In the genomic region with DNA sequence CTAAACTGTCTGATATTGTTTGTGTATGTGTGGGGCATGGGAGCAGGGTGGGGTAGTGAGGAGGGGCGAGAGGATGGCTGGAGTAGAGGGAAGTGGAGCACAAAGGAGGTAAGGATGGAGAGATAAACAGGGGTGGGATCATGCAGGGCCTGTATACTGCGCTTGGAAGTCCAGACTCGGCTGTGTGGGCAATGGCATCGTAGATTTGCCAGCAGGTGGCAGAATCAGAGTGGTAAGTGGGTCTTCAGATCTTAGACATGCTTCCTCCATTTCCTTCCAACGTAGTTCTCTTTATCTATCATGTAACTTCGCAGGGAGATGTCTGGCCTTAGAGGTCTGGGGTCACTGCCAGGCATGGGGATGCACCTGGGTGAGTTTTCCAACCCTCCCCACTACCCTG, we compare ENCODE assay signal across 9 cellular contexts.
DNase-seq lines count a peak whose midpoint lies in the region; ATAC-seq and TF ChIP-seq lines count a peak whose summit lies in the region.
"Had no signal": no experiment of that assay in that cellular context is flagged by ENCODE, and none has a peak within 500 bp of the region (broad histone marks: within the 10 kb centered on the region; RNA-seq: fewer than 3 reads in every experiment).

No MANE protein-coding gene starts in this region.

- no peaks in the 10 kb centered on the region for H3K9me3 ChIP-seq in mucosa of descending colon

- no peaks in the 10 kb centered on the region for H3K36me3 ChIP-seq in mucosa of descending colon (ENCODE audit: low read depth)

- POLR2A ChIA-PET in activated CD4-positive, alpha-beta memory T cell treated with anti-CD3 and anti-CD28 coated beads for 36 hours (lab: Charles Lee) = no interaction called here
- POLR2A ChIA-PET in activated CD4-positive, alpha-beta memory T cell treated with anti-CD3 and anti-CD28 coated beads, Interleukin-2, amount 10 ng/mL, durations not matched to agents 7 days and 5 days (lab: Charles Lee) = no interaction called here
- POLR2A ChIA-PET in MCF 10A (lab: Yijun Ruan, JAX) = no interaction called here

- no peaks in the 10 kb centered on the region for H3K36me3 Mint-ChIP-seq in activated CD4-positive, alpha-beta memory T cell treated with anti-CD3 and anti-CD28 coated beads for 36 hours
- no peaks in the 10 kb centered on the region for H3K36me3 Mint-ChIP-seq in activated CD4-positive, alpha-beta memory T cell treated with anti-CD3 and anti-CD28 coated beads, Interleukin-2, amount 10 ng/mL, durations not matched to agents 7 days and 5 days (ENCODE audit: low read depth)
- H3K36me3 Mint-ChIP-seq in MCF 10A (ENCODE audit: insufficient read depth, unreplicated experiment) (no peaks in the 10 kb centered on the region), CD14-positive monocyte (no peaks in the 10 kb centered on the region)

- H3K9me3 Mint-ChIP-seq in activated CD4-positive, alpha-beta memory T cell treated with anti-CD3 and anti-CD28 coated beads for 36 hours = peaks cover 6% of the 10 kb centered on the region
- no peaks in the 10 kb centered on the region for H3K9me3 Mint-ChIP-seq in activated CD4-positive, alpha-beta memory T cell treated with anti-CD3 and anti-CD28 coated beads, Interleukin-2, amount 10 ng/mL, durations not matched to agents 7 days and 5 days
- H3K9me3 Mint-ChIP-seq in MCF 10A (ENCODE audit: unreplicated experiment) (peaks cover 2% of the 10 kb centered on the region), CD14-positive monocyte (peaks cover 0 to 8% (median 2%) of the 10 kb centered on the region in 7 donors)

- intact Hi-C loops in activated CD4-positive, alpha-beta memory T cell treated with anti-CD3 and anti-CD28 coated beads for 36 hours (cut with micrococcal nuclease) = no loop called here
- intact Hi-C loops in MCF 10A (cut with micrococcal nuclease) = loop anchor here (2.0 kb wide), 2 partner anchors 56 to 456 kb away; no protein-coding TSS in a partner anchor
- intact Hi-C loops in mucosa of descending colon (cut with DNase I, micrococcal nuclease) = no loop called here
- intact Hi-C loops in CD14-positive monocyte (cut with micrococcal nuclease) = no loop called here

- H3K4me1 Mint-ChIP-seq in activated CD4-positive, alpha-beta memory T cell treated with anti-CD3 and anti-CD28 coated beads for 36 hours (ENCODE audit: low read depth) = no peaks in the 10 kb centered on the region
- H3K4me1 Mint-ChIP-seq in activated CD4-positive, alpha-beta memory T cell treated with anti-CD3 and anti-CD28 coated beads, Interleukin-2, amount 10 ng/mL, durations not matched to agents 7 days and 5 days = peaks cover 6% of the 10 kb centered on the region
- H3K4me1 Mint-ChIP-seq in MCF 10A (ENCODE audit: insufficient read depth, unreplicated experiment) (peaks cover 4% of the 10 kb centered on the region), CD14-positive monocyte (no peaks in the 10 kb centered on the region)

- TF ChIP-seq CTCF in MCF 10A (IDR thresholded peaks at IDR 0.05; ENCODE audit: unreplicated experiment) (peak; percentile 44), mucosa of descending colon (IDR thresholded peaks at IDR 0.05) (no peak), CD14-positive monocyte (IDR thresholded peaks at IDR 0.05) (no peak)

- no peak overlapping the region for H3K4me3 Mint-ChIP-seq in activated CD4-positive, alpha-beta memory T cell treated with anti-CD3 and anti-CD28 coated beads for 36 hours
- H3K4me3 Mint-ChIP-seq in activated CD4-positive, alpha-beta memory T cell treated with anti-CD3 and anti-CD28 coated beads, Interleukin-2, amount 10 ng/mL, durations not matched to agents 7 days and 5 days = no peak overlapping the region
- no peak overlapping the region for H3K4me3 Mint-ChIP-seq in MCF 10A (ENCODE audit: unreplicated experiment)
- no peak overlapping the region for H3K4me3 Mint-ChIP-seq in CD14-positive monocyte

- ATAC-seq in mucosa of descending colon (peak; percentile 50), HG02642 (IDR thresholded peaks at IDR 0.05; ENCODE audit: poor library complexity, unreplicated experiment) (no peak), GM21526 (IDR thresholded peaks at IDR 0.05; ENCODE audit: low FRiP score, unreplicated experiment) (no peak)

- H3K27me3 Mint-ChIP-seq in activated CD4-positive, alpha-beta memory T cell treated with anti-CD3 and anti-CD28 coated beads for 36 hours = no peaks in the 10 kb centered on the region
- H3K27me3 Mint-ChIP-seq in activated CD4-positive, alpha-beta memory T cell treated with anti-CD3 and anti-CD28 coated beads, Interleukin-2, amount 10 ng/mL, durations not matched to agents 7 days and 5 days = peaks cover 2% of the 10 kb centered on the region
- H3K27me3 Mint-ChIP-seq in MCF 10A (ENCODE audit: insufficient read depth, unreplicated experiment) = no peaks in the 10 kb centered on the region
- H3K27me3 Mint-ChIP-seq in CD14-positive monocyte (ENCODE audit: low read depth in 3 of 3) = peaks cover 0 to 5% (median 5%) of the 10 kb centered on the region in 3 donors

- no peaks in the 10 kb centered on the region for H3K4me1 ChIP-seq in mucosa of descending colon (ENCODE audit: low read depth)

- CTCF ChIA-PET in activated CD4-positive, alpha-beta memory T cell treated with anti-CD3 and anti-CD28 coated beads for 36 hours (lab: Charles Lee) = interaction anchor here (0.8 to 1.0 kb wide), 3 partner anchors 56 to 936 kb away, joined by 3 read pairs; no protein-coding TSS in a partner anchor
- CTCF ChIA-PET in activated CD4-positive, alpha-beta memory T cell treated with anti-CD3 and anti-CD28 coated beads, Interleukin-2, amount 10 ng/mL, durations not matched to agents 7 days and 5 days (lab: Charles Lee) = no interaction called here
- CTCF ChIA-PET in MCF 10A (lab: Yijun Ruan, JAX) = interaction anchor here (0.5 to 2.6 kb wide), 9 partner anchors 9 to 655 kb away, joined by 3 to 10 read pairs (median 3); no protein-coding TSS in a partner anchor

- BruUV-seq in MCF 10A (replicated peaks; lab: Mats Ljungman, UMichigan) = no TSS peak

- H3K27ac Mint-ChIP-seq in activated CD4-positive, alpha-beta memory T cell treated with anti-CD3 and anti-CD28 coated beads for 36 hours = no peak overlapping the region
- H3K27ac Mint-ChIP-seq in activated CD4-positive, alpha-beta memory T cell treated with anti-CD3 and anti-CD28 coated beads, Interleukin-2, amount 10 ng/mL, durations not matched to agents 7 days and 5 days = no peak overlapping the region
- no peak overlapping the region for H3K27ac Mint-ChIP-seq in MCF 10A (ENCODE audit: low read depth, unreplicated experiment)
- H3K27ac Mint-ChIP-seq in CD14-positive monocyte = no peak overlapping the region

- H3K4me3 ChIP-seq in mucosa of descending colon = no peak overlapping the region
- H3K4me3 ChIP-seq: skin epidermis had no signal

- peak; percentile 16 for DNase-seq in activated CD4-positive, alpha-beta memory T cell treated with anti-CD3 and anti-CD28 coated beads for 36 hours
- DNase-seq in activated CD4-positive, alpha-beta memory T cell treated with anti-CD3 and anti-CD28 coated beads, Interleukin-2, amount 10 ng/mL, durations not matched to agents 7 days and 5 days = no peak
- DNase-seq in NCI-H226 (peak; percentile 7), MCF 10A (ENCODE audit: unreplicated experiment) (peak; percentile 47), mucosa of descending colon (peak in 2 of 3 donors; percentile 41 to 65), CD14-positive monocyte (ENCODE audit: low spot score) (no peak)

Comparison
In these comparisons a context has a peak if more than half of its experiments do, and no peak if none do; other contexts are left out.
1. DNase-seq: peak in activated CD4-positive, alpha-beta memory T cell treated with anti-CD3 and anti-CD28 coated beads for 36 hours (single experiment), NCI-H226 (single experiment), MCF 10A (single experiment) and mucosa of descending colon (2 of 3); none in activated CD4-positive, alpha-beta memory T cell treated with anti-CD3 and anti-CD28 coated beads, Interleukin-2, amount 10 ng/mL, durations not matched to agents 7 days and 5 days (single experiment) and CD14-positive monocyte (single experiment).